ENCODE assay signal across 39 cellular contexts in genomic region chrX:122818068-122818467, GRCh38.
"Had no signal": no experiment of that assay in that cellular context is flagged by ENCODE, and none has a peak within 500 bp of the region (broad histone marks: within the 10 kb centered on the region; RNA-seq: fewer than 3 reads in every experiment).

No MANE protein-coding gene starts in this region.

- FAIRE-seq: astrocyte, bronchial epithelial cell had no signal

- DNase-seq: activated effector memory CD4-positive, alpha-beta T cell treated with anti-CD3 and anti-CD28 coated beads, Interleukin-2, amount 50 U/mL, for 16 hours; activated effector memory CD4-positive, alpha-beta T cell treated with Interleukin-2 at 50 U/mL for 16 hours; activated gamma-delta T cell treated with Interleukin-2 at 50 U/mL for 16 hours; activated naive CD4-positive, alpha-beta T cell; activated naive CD4-positive, alpha-beta T cell treated with anti-CD3 and anti-CD28 coated beads for 36 hours; activated naive CD4-positive, alpha-beta T cell treated with anti-CD3 and anti-CD28 coated beads, Interleukin-2, amount 10 ng/mL, durations not matched to agents 7 days and 5 days; activated naive CD4-positive, alpha-beta T cell treated with anti-CD3 and anti-CD28 coated beads, Interleukin-2, amount 50 U/mL, for 16 hours; activated naive CD4-positive, alpha-beta T cell treated with Interleukin-2 at 50 U/mL for 16 hours; activated naive CD8-positive, alpha-beta T cell treated with anti-CD3 and anti-CD28 coated beads for 36 hours; activated naive CD8-positive, alpha-beta T cell treated with anti-CD3 and anti-CD28 coated beads, Interleukin-2, amount 10 ng/mL, durations not matched to agents 7 days and 5 days; activated naive CD8-positive, alpha-beta T cell treated with anti-CD3 and anti-CD28 coated beads, Interleukin-2, amount 50 U/mL, for 24 hours; activated T-cell treated with anti-CD3 and anti-CD28 coated beads, Interleukin-2, amount 50 U/mL, for 1 hour; activated T-cell treated with anti-CD3 and anti-CD28 coated beads, Interleukin-2, amount 50 U/mL, for 24 hours; activated T-cell treated with anti-CD3 and anti-CD28 coated beads, Interleukin-2, amount 50 U/mL, for 4 hours; activated T-cell treated with anti-CD3 and anti-CD28 coated beads, Interleukin-2, amount 50 U/mL, for 48 hours; activated T-cell treated with anti-CD3 and anti-CD28 coated beads, Interleukin-2, amount 50 U/mL, for 72 hours; adrenal gland; amniotic stem cell; amygdala; anterior cingulate cortex; aorta; body of pancreas; brain microvascular endothelial cell; caudate nucleus; central memory CD4-positive, alpha-beta T cell; cerebellar nuclear complex had no signal

- ATAC-seq: activated naive CD8-positive, alpha-beta T cell treated with anti-CD3 and anti-CD28 coated beads, Interleukin-2, amount 50 U/mL, for 24 hours; activated T-cell treated with anti-CD3 and anti-CD28 coated beads, Interleukin-2, amount 50 U/mL, for 4 hours; activated T-cell treated with anti-CD3 and anti-CD28 coated beads, Interleukin-2, amount 50 U/mL, for 72 hours; activated T-helper 17 cell treated with anti-CD3 and anti-CD28 coated beads, Interleukin-2, amount 50 U/mL, for 72 hours; body of pancreas had no signal

- H3K4me3 ChIP-seq: adrenal gland, ascending aorta, body of pancreas, breast epithelium, cardiac muscle cell had no signal

- H3K27ac ChIP-seq: adrenal gland, ascending aorta, body of pancreas, brain microvascular endothelial cell, breast epithelium, cardiac muscle cell had no signal

- H3K36me3 ChIP-seq: adrenal gland, ascending aorta, brain microvascular endothelial cell, breast epithelium, cardiac muscle cell had no signal

- H3K9me3 ChIP-seq: adrenal gland, ascending aorta, body of pancreas had no signal

- H3K9me3 Mint-ChIP-seq: activated naive CD4-positive, alpha-beta T cell treated with anti-CD3 and anti-CD28 coated beads, Interleukin-2, amount 50 U/mL, for 24 hours; activated naive CD8-positive, alpha-beta T cell treated with anti-CD3 and anti-CD28 coated beads, Interleukin-2, amount 50 U/mL, for 24 hours; activated T-helper 1 cell treated with anti-CD3 and anti-CD28 coated beads, Interleukin-12 subunit alpha, Interleukin-12 subunit beta, Interleukin-2, Interleukin-4 antibody, amounts not matched to agents 30 ng/mL and 10 ng/mL and 1 ng/mL, durations not matched to agents 14 hours and 24 hours and 36 hours had no signal

- H3K4me3 Mint-ChIP-seq: activated naive CD4-positive, alpha-beta T cell treated with anti-CD3 and anti-CD28 coated beads for 36 hours; activated naive CD4-positive, alpha-beta T cell treated with anti-CD3 and anti-CD28 coated beads, Interleukin-2, amount 10 ng/mL, durations not matched to agents 7 days and 5 days; activated naive CD4-positive, alpha-beta T cell treated with anti-CD3 and anti-CD28 coated beads, Interleukin-2, amount 50 U/mL, for 24 hours; activated naive CD8-positive, alpha-beta T cell; activated naive CD8-positive, alpha-beta T cell treated with anti-CD3 and anti-CD28 coated beads for 36 hours; activated naive CD8-positive, alpha-beta T cell treated with anti-CD3 and anti-CD28 coated beads, Interleukin-2, amount 10 ng/mL, durations not matched to agents 7 days and 5 days; activated naive CD8-positive, alpha-beta T cell treated with anti-CD3 and anti-CD28 coated beads, Interleukin-2, amount 50 U/mL, for 24 hours; activated T-cell treated with anti-CD3 and anti-CD28 coated beads, Interleukin-2, amount 50 U/mL, for 24 hours; activated T-cell treated with anti-CD3 and anti-CD28 coated beads, Interleukin-2, amount 50 U/mL, for 4 hours; activated T-cell treated with anti-CD3 and anti-CD28 coated beads, Interleukin-2, amount 50 U/mL, for 72 hours; activated T-helper 1 cell treated with anti-CD3 and anti-CD28 coated beads, Interleukin-12 subunit alpha, Interleukin-12 subunit beta, Interleukin-2, Interleukin-4 antibody, amounts not matched to agents 30 ng/mL and 10 ng/mL and 1 ng/mL, durations not matched to agents 14 hours and 24 hours and 36 hours; activated T-helper 17 cell treated with anti-CD3 and anti-CD28 coated beads, Interleukin-2, amount 50 U/mL, for 72 hours; brain; central memory CD8-positive, alpha-beta T cell had no signal

- H3K4me1 ChIP-seq: adrenal gland, ascending aorta, body of pancreas, breast epithelium had no signal

- H3K4me1 Mint-ChIP-seq: activated naive CD4-positive, alpha-beta T cell treated with anti-CD3 and anti-CD28 coated beads, Interleukin-2, amount 10 ng/mL, durations not matched to agents 7 days and 5 days; activated naive CD4-positive, alpha-beta T cell treated with anti-CD3 and anti-CD28 coated beads, Interleukin-2, amount 50 U/mL, for 24 hours; activated naive CD8-positive, alpha-beta T cell treated with anti-CD3 and anti-CD28 coated beads for 36 hours; activated naive CD8-positive, alpha-beta T cell treated with anti-CD3 and anti-CD28 coated beads, Interleukin-2, amount 10 ng/mL, durations not matched to agents 7 days and 5 days; activated naive CD8-positive, alpha-beta T cell treated with anti-CD3 and anti-CD28 coated beads, Interleukin-2, amount 50 U/mL, for 24 hours; activated T-helper 17 cell treated with anti-CD3 and anti-CD28 coated beads, Interleukin-2, amount 50 U/mL, for 72 hours; brain; central memory CD8-positive, alpha-beta T cell had no signal

- H3K27me3 Mint-ChIP-seq: activated naive CD4-positive, alpha-beta T cell treated with anti-CD3 and anti-CD28 coated beads, Interleukin-2, amount 10 ng/mL, durations not matched to agents 7 days and 5 days; activated naive CD4-positive, alpha-beta T cell treated with anti-CD3 and anti-CD28 coated beads, Interleukin-2, amount 50 U/mL, for 24 hours; activated naive CD8-positive, alpha-beta T cell; activated naive CD8-positive, alpha-beta T cell treated with anti-CD3 and anti-CD28 coated beads for 36 hours; activated naive CD8-positive, alpha-beta T cell treated with anti-CD3 and anti-CD28 coated beads, Interleukin-2, amount 10 ng/mL, durations not matched to agents 7 days and 5 days; activated naive CD8-positive, alpha-beta T cell treated with anti-CD3 and anti-CD28 coated beads, Interleukin-2, amount 50 U/mL, for 24 hours; activated T-cell treated with anti-CD3 and anti-CD28 coated beads, Interleukin-2, amount 50 U/mL, for 24 hours; activated T-helper 17 cell treated with anti-CD3 and anti-CD28 coated beads, Interleukin-2, amount 50 U/mL, for 72 hours; brain; central memory CD8-positive, alpha-beta T cell had no signal

- H3K36me3 Mint-ChIP-seq: activated naive CD4-positive, alpha-beta T cell treated with anti-CD3 and anti-CD28 coated beads, Interleukin-2, amount 10 ng/mL, durations not matched to agents 7 days and 5 days; activated naive CD4-positive, alpha-beta T cell treated with anti-CD3 and anti-CD28 coated beads, Interleukin-2, amount 50 U/mL, for 24 hours; activated naive CD8-positive, alpha-beta T cell; activated naive CD8-positive, alpha-beta T cell treated with anti-CD3 and anti-CD28 coated beads for 36 hours; activated naive CD8-positive, alpha-beta T cell treated with anti-CD3 and anti-CD28 coated beads, Interleukin-2, amount 10 ng/mL, durations not matched to agents 7 days and 5 days; brain had no signal

- H3K27ac Mint-ChIP-seq: activated naive CD4-positive, alpha-beta T cell treated with anti-CD3 and anti-CD28 coated beads for 36 hours; activated naive CD4-positive, alpha-beta T cell treated with anti-CD3 and anti-CD28 coated beads, Interleukin-2, amount 10 ng/mL, durations not matched to agents 7 days and 5 days; activated naive CD4-positive, alpha-beta T cell treated with anti-CD3 and anti-CD28 coated beads, Interleukin-2, amount 50 U/mL, for 24 hours; activated naive CD4-positive, alpha-beta T cell treated with anti-CD3 and anti-CD28 coated beads, Interleukin-2, amount 50 U/mL, for 72 hours; activated naive CD8-positive, alpha-beta T cell; activated naive CD8-positive, alpha-beta T cell treated with anti-CD3 and anti-CD28 coated beads for 36 hours; activated naive CD8-positive, alpha-beta T cell treated with anti-CD3 and anti-CD28 coated beads, Interleukin-2, amount 10 ng/mL, durations not matched to agents 7 days and 5 days; activated naive CD8-positive, alpha-beta T cell treated with anti-CD3 and anti-CD28 coated beads, Interleukin-2, amount 50 U/mL, for 24 hours; activated T-cell treated with anti-CD3 and anti-CD28 coated beads, Interleukin-2, amount 50 U/mL, for 24 hours; activated T-cell treated with anti-CD3 and anti-CD28 coated beads, Interleukin-2, amount 50 U/mL, for 72 hours; activated T-helper 1 cell treated with anti-CD3 and anti-CD28 coated beads, Interleukin-12 subunit alpha, Interleukin-12 subunit beta, Interleukin-2, Interleukin-4 antibody, amounts not matched to agents 30 ng/mL and 10 ng/mL and 1 ng/mL, durations not matched to agents 14 hours and 24 hours and 36 hours; activated T-helper 17 cell treated with anti-CD3 and anti-CD28 coated beads, Interleukin-2, amount 50 U/mL, for 72 hours; activated T-helper 2 cell treated with anti-CD3 and anti-CD28 coated beads, Interferon-gamma antibody, Interleukin-2, Interleukin-4, amounts not matched to agents 10 μg/mL and 5 μg/mL and 100 μg/mL, durations not matched to agents 14 hours and 24 hours and 36 hours; brain had no signal
